In the genomic region with DNA sequence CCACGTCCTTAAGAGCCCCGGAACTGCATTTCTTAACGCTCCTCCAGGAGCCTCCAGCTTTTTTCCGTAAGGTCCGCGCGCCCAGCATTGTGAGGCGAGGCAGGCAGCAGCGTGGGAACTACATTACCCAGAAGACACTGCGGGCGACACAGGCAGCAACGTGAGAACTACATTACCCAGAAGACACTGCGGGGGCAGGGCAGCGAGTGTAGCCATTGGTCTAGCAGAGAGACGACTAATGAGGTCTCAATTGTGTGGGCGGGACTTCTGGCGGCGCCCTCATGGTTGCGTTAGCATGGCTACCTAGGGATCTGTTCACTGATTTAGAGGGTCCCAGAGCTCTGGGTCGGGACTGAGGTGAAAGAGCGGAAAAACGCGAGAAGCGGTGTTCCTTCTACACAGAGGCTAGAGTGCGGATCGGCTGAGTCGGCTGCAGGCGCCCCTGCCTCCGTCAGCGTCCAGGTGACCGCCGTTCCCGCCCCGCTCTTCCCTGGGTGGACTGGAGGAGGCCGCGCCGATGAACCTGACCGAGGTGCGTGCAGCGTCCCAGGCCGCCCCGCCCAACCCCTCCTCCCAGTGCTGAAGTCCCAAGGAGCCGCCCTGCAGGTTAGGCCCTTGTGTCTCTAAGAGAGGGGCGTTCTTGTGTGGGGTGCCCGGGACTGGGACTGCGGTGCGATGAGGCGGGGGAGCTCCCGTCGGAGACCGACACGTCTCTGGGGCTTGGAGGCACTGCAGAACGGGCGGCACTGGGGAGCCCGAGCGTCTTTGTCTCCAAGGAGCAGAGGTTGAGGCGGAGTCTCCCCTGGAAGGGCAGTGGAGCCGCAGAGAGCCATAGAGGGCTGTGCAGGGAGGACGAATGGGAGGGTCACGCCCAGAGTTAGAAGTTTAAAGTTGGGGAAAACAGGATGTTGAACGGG, we compare ENCODE assay signal across 1 cellular context.
TF ChIP-seq lines count a peak whose summit lies in the region.

A gene (plus strand): TSS at position 264 of the 917 bp plus-strand sequence. CDS start 254 bp downstream, at position 518.

TF ChIP-seq in HepG2, 621 proteins besides CTCF, POLR2A, EP300 and RAD21 (continued from another document and continues in another):
- TF ChIP-seq, protein P1, sequence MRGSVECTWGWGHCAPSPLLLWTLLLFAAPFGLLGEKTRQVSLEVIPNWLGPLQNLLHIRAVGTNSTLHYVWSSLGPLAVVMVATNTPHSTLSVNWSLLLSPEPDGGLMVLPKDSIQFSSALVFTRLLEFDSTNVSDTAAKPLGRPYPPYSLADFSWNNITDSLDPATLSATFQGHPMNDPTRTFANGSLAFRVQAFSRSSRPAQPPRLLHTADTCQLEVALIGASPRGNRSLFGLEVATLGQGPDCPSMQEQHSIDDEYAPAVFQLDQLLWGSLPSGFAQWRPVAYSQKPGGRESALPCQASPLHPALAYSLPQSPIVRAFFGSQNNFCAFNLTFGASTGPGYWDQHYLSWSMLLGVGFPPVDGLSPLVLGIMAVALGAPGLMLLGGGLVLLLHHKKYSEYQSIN (CRISPR knock-in tag; IDR thresholded peaks at IDR 0.05; ENCODE audit: borderline replicate concordance): no peak
- TF ChIP-seq, protein P2, sequence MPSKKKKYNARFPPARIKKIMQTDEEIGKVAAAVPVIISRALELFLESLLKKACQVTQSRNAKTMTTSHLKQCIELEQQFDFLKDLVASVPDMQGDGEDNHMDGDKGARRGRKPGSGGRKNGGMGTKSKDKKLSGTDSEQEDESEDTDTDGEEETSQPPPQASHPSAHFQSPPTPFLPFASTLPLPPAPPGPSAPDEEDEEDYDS (CRISPR knock-in tag; IDR thresholded peaks at IDR 0.05): peak; percentile 77; the same call in 1 of the 2 replicates
- TF ChIP-seq, protein P3, sequence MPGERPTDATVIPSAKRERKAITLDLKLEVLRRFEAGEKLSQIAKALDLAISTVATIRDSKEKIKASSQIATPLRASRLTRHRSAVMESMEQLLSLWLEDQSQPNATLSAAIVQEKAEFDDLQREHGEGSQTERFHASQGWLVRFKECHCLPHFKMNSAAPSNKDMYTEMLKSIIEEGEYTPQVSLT (CRISPR knock-in tag; IDR thresholded peaks at IDR 0.05; ENCODE audit: borderline replicate concordance, low read depth): no peak; the same call in 1 of the 2 replicates
- TF ChIP-seq ATF7 (IDR thresholded peaks at IDR 0.05): no peak
- TF ChIP-seq ATF7 (CRISPR knock-in tag; IDR thresholded peaks at IDR 0.05): no peak
- TF ChIP-seq PCBP1 (IDR thresholded peaks at IDR 0.05; ENCODE audit: borderline replicate concordance, low read depth, low read length): no peak
- TF ChIP-seq YY1 (IDR thresholded peaks at IDR 0.05; ENCODE audit: insufficient read depth, insufficient replicate concordance, low read depth, low read length): peak; percentile 76
- TF ChIP-seq, protein P4, sequence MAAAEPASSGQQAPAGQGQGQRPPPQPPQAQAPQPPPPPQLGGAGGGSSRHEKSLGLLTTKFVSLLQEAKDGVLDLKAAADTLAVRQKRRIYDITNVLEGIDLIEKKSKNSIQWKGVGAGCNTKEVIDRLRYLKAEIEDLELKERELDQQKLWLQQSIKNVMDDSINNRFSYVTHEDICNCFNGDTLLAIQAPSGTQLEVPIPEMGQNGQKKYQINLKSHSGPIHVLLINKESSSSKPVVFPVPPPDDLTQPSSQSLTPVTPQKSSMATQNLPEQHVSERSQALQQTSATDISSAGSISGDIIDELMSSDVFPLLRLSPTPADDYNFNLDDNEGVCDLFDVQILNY (CRISPR knock-in tag; conservative IDR thresholded peaks at IDR 0.05): no peak; the same call in 1 of the 2 replicates
- TF ChIP-seq ZNF616 (CRISPR knock-in tag; IDR thresholded peaks at IDR 0.05; ENCODE audit: low read depth): 0 out of 2 replicates have a peak, but pooled peaks have one; percentile 25
- no peak for TF ChIP-seq SKI (IDR thresholded peaks at IDR 0.05; ENCODE audit: partially characterized antibody)
- TF ChIP-seq, protein P5, sequence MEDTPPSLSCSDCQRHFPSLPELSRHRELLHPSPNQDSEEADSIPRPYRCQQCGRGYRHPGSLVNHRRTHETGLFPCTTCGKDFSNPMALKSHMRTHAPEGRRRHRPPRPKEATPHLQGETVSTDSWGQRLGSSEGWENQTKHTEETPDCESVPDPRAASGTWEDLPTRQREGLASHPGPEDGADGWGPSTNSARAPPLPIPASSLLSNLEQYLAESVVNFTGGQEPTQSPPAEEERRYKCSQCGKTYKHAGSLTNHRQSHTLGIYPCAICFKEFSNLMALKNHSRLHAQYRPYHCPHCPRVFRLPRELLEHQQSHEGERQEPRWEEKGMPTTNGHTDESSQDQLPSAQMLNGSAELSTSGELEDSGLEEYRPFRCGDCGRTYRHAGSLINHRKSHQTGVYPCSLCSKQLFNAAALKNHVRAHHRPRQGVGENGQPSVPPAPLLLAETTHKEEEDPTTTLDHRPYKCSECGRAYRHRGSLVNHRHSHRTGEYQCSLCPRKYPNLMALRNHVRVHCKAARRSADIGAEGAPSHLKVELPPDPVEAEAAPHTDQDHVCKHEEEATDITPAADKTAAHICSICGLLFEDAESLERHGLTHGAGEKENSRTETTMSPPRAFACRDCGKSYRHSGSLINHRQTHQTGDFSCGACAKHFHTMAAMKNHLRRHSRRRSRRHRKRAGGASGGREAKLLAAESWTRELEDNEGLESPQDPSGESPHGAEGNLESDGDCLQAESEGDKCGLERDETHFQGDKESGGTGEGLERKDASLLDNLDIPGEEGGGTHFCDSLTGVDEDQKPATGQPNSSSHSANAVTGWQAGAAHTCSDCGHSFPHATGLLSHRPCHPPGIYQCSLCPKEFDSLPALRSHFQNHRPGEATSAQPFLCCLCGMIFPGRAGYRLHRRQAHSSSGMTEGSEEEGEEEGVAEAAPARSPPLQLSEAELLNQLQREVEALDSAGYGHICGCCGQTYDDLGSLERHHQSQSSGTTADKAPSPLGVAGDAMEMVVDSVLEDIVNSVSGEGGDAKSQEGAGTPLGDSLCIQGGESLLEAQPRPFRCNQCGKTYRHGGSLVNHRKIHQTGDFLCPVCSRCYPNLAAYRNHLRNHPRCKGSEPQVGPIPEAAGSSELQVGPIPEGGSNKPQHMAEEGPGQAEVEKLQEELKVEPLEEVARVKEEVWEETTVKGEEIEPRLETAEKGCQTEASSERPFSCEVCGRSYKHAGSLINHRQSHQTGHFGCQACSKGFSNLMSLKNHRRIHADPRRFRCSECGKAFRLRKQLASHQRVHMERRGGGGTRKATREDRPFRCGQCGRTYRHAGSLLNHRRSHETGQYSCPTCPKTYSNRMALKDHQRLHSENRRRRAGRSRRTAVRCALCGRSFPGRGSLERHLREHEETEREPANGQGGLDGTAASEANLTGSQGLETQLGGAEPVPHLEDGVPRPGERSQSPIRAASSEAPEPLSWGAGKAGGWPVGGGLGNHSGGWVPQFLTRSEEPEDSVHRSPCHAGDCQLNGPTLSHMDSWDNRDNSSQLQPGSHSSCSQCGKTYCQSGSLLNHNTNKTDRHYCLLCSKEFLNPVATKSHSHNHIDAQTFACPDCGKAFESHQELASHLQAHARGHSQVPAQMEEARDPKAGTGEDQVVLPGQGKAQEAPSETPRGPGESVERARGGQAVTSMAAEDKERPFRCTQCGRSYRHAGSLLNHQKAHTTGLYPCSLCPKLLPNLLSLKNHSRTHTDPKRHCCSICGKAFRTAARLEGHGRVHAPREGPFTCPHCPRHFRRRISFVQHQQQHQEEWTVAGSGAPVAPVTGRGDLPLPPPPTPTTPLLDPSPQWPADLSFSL (CRISPR knock-in tag; IDR thresholded peaks at IDR 0.05): no peak
- no peak; the same call in 1 of the 2 replicates for TF ChIP-seq ZZZ3 (CRISPR knock-in tag; IDR thresholded peaks at IDR 0.05; ENCODE audit: borderline replicate concordance)
- TF ChIP-seq, protein P6, sequence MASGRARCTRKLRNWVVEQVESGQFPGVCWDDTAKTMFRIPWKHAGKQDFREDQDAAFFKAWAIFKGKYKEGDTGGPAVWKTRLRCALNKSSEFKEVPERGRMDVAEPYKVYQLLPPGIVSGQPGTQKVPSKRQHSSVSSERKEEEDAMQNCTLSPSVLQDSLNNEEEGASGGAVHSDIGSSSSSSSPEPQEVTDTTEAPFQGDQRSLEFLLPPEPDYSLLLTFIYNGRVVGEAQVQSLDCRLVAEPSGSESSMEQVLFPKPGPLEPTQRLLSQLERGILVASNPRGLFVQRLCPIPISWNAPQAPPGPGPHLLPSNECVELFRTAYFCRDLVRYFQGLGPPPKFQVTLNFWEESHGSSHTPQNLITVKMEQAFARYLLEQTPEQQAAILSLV (CRISPR knock-in tag; IDR thresholded peaks at IDR 0.05; ENCODE audit: borderline replicate concordance): 0 out of 2 replicates have a peak, but pooled peaks have one; percentile 40
- no peak for TF ChIP-seq CBX1 (IDR thresholded peaks at IDR 0.05; ENCODE audit: low read depth)
- TF ChIP-seq RXRA (CRISPR knock-in tag; IDR thresholded peaks at IDR 0.05): peak; percentile 32; the same call in 1 of the 2 replicates
- no peak for TF ChIP-seq ZNF326 (CRISPR knock-in tag; IDR thresholded peaks at IDR 0.05; ENCODE audit: borderline replicate concordance)
- TF ChIP-seq ZNF549 (CRISPR knock-in tag; IDR thresholded peaks at IDR 0.05): no peak
- TF ChIP-seq HES4 (CRISPR knock-in tag; IDR thresholded peaks at IDR 0.05; ENCODE audit: borderline replicate concordance): no peak
- TF ChIP-seq TSC22D2 (CRISPR knock-in tag; IDR thresholded peaks at IDR 0.05; ENCODE audit: borderline replicate concordance): peak; percentile 82; the same call in 1 of the 2 replicates
- TF ChIP-seq AGO2 (optimal IDR thresholded peaks at IDR 0.05; ENCODE audit: low read depth, low read length): peak; percentile 60
- TF ChIP-seq, protein P7, sequence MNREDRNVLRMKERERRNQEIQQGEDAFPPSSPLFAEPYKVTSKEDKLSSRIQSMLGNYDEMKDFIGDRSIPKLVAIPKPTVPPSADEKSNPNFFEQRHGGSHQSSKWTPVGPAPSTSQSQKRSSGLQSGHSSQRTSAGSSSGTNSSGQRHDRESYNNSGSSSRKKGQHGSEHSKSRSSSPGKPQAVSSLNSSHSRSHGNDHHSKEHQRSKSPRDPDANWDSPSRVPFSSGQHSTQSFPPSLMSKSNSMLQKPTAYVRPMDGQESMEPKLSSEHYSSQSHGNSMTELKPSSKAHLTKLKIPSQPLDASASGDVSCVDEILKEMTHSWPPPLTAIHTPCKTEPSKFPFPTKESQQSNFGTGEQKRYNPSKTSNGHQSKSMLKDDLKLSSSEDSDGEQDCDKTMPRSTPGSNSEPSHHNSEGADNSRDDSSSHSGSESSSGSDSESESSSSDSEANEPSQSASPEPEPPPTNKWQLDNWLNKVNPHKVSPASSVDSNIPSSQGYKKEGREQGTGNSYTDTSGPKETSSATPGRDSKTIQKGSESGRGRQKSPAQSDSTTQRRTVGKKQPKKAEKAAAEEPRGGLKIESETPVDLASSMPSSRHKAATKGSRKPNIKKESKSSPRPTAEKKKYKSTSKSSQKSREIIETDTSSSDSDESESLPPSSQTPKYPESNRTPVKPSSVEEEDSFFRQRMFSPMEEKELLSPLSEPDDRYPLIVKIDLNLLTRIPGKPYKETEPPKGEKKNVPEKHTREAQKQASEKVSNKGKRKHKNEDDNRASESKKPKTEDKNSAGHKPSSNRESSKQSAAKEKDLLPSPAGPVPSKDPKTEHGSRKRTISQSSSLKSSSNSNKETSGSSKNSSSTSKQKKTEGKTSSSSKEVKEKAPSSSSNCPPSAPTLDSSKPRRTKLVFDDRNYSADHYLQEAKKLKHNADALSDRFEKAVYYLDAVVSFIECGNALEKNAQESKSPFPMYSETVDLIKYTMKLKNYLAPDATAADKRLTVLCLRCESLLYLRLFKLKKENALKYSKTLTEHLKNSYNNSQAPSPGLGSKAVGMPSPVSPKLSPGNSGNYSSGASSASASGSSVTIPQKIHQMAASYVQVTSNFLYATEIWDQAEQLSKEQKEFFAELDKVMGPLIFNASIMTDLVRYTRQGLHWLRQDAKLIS (CRISPR knock-in tag; IDR thresholded peaks at IDR 0.05): no peak
- no peak for TF ChIP-seq EEA1 (CRISPR knock-in tag; IDR thresholded peaks at IDR 0.05; ENCODE audit: borderline replicate concordance)
- no peak for TF ChIP-seq ZNF354B (CRISPR knock-in tag; IDR thresholded peaks at IDR 0.05)
- no peak for TF ChIP-seq ZNF24 (IDR thresholded peaks at IDR 0.05)
- TF ChIP-seq KAT7 (CRISPR knock-in tag; IDR thresholded peaks at IDR 0.05; ENCODE audit: borderline replicate concordance): no peak
- TF ChIP-seq SMARCE1 (IDR thresholded peaks at IDR 0.05; ENCODE audit: borderline replicate concordance): no peak
- no peak for TF ChIP-seq MLLT10 (CRISPR knock-in tag; IDR thresholded peaks at IDR 0.05)
- no peak for TF ChIP-seq ZNF558 (CRISPR knock-in tag; IDR thresholded peaks at IDR 0.05; ENCODE audit: borderline replicate concordance)
- TF ChIP-seq, protein P8, sequence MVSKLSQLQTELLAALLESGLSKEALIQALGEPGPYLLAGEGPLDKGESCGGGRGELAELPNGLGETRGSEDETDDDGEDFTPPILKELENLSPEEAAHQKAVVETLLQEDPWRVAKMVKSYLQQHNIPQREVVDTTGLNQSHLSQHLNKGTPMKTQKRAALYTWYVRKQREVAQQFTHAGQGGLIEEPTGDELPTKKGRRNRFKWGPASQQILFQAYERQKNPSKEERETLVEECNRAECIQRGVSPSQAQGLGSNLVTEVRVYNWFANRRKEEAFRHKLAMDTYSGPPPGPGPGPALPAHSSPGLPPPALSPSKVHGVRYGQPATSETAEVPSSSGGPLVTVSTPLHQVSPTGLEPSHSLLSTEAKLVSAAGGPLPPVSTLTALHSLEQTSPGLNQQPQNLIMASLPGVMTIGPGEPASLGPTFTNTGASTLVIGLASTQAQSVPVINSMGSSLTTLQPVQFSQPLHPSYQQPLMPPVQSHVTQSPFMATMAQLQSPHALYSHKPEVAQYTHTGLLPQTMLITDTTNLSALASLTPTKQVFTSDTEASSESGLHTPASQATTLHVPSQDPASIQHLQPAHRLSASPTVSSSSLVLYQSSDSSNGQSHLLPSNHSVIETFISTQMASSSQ (IDR thresholded peaks at IDR 0.05; ENCODE audit: low read depth): 0 out of 2 replicates have a peak, but pooled peaks have one; percentile 7
- TF ChIP-seq, protein P8 (CRISPR knock-in tag; IDR thresholded peaks at IDR 0.05; ENCODE audit: borderline replicate concordance): peak; percentile 82
- TF ChIP-seq ZNF746 (CRISPR knock-in tag; IDR thresholded peaks at IDR 0.05): no peak
